Comparison of ENCODE assay signal across 13 cellular contexts in the genomic region with DNA sequence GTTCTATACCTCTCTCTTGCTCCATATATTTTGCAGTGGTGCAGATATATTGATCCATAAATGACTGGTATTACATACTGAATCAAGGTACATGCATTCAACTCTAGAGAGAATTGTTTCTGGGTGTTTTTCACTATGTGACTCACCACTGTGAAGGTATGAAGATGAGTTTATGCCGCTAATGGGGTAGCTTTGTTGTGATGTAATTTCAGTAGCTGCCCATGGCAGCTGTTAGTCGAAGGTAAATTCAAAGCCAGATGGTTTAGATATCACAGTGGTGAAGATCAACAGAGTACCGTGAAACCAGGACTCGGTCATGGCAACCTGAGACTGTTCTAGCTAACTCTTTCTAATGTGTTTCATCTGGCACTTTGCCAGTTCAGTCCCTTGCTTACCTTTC. TPM values are rescaled to one million over a fixed set of nuclear protein-coding genes. Genes with fewer than 3 reads are reported as not detected.
DNase-seq lines count a peak whose midpoint lies in the region; ATAC-seq lines count a peak whose summit lies in the region.
"Had no signal": no experiment of that assay in that cellular context is flagged by ENCODE, and none has a peak within 500 bp of the region (broad histone marks: within the 10 kb centered on the region; RNA-seq: fewer than 3 reads in every experiment).

No MANE protein-coding gene starts in this region.

- no peak overlapping the region for H4K8ac ChIP-seq in mesenchymal stem cell (ENCODE audit: low read length)

- no peak overlapping the region for H3K4me3 ChIP-seq in mesenchymal stem cell (ENCODE audit: insufficient read depth in 1 of 2, low read depth in 1 of 2, low read length in 2 of 2)

- intact Hi-C loops in posterior vena cava (cut with DNase I) = no loop called here

- H3K9me3 ChIP-seq in mesenchymal stem cell (ENCODE audit: control insufficient read depth, low read length) = no peaks in the 10 kb centered on the region

- no peak overlapping the region for H3K9ac ChIP-seq in mesenchymal stem cell (ENCODE audit: low read length)

- DNase-seq in activated naive CD4-positive, alpha-beta T cell treated with Interleukin-2 at 50 U/mL for 16 hours = peak; percentile 8
- DNase-seq in activated naive CD4-positive, alpha-beta T cell treated with anti-CD3 and anti-CD28 coated beads, Interleukin-2, amount 50 U/mL, for 16 hours = no peak
- DNase-seq in myocyte (ENCODE audit: low read depth) (peak; percentile 14), mesenchymal stem cell (no peak), posterior vena cava (ENCODE audit: low spot score) (no peak), SKM-1 (lab: John Stamatoyannopoulos, UW; ENCODE audit: unreplicated experiment) (no peak)
- DNase-seq: AML-193, cerebellar nuclear complex, H7, NCI-H510A, retina had no signal

- no peak overlapping the region for H3K23ac ChIP-seq in mesenchymal stem cell (ENCODE audit: low read length in 2 of 2)

- H2BK5ac ChIP-seq in mesenchymal stem cell (ENCODE audit: low read depth, low read length, poor library complexity, severe bottlenecking) = no peak overlapping the region

- H3K79me1 ChIP-seq in mesenchymal stem cell (replicated peaks; ENCODE audit: low read length, poor library complexity, severe bottlenecking) = peaks cover 8% of the 10 kb centered on the region

- H2BK12ac ChIP-seq in mesenchymal stem cell (ENCODE audit: low read length in 2 of 2) = no peak overlapping the region

- H2BK15ac ChIP-seq in mesenchymal stem cell (ENCODE audit: low read depth, poor library complexity, severe bottlenecking) = no peak overlapping the region

- H3K27ac ChIP-seq in mesenchymal stem cell (ENCODE audit: low read length, poor library complexity, severe bottlenecking) = no peak overlapping the region

- no peak overlapping the region for H3K18ac ChIP-seq in mesenchymal stem cell (ENCODE audit: low read depth in 1 of 2, low read length in 2 of 2)

- no peak overlapping the region for H4K91ac ChIP-seq in mesenchymal stem cell (ENCODE audit: low read length)

- no peak overlapping the region for H3K4ac ChIP-seq in mesenchymal stem cell (ENCODE audit: low read depth in 1 of 2, low read length in 2 of 2)

- no peak overlapping the region for H2BK120ac ChIP-seq in mesenchymal stem cell (ENCODE audit: low read depth, low read length)

- H3K4me2 ChIP-seq in mesenchymal stem cell (ENCODE audit: low read length, poor library complexity, severe bottlenecking) = no peak overlapping the region

- peaks cover 8% of the 10 kb centered on the region for H3K4me1 ChIP-seq in mesenchymal stem cell (ENCODE audit: control insufficient read depth, insufficient read depth, low read depth, low read length)

- no peak overlapping the region for H2AK5ac ChIP-seq in mesenchymal stem cell (ENCODE audit: low read length, severe bottlenecking)

- H3K27me3 ChIP-seq in mesenchymal stem cell (ENCODE audit: control insufficient read depth in 1 of 2, insufficient read depth in 1 of 2, low read length in 2 of 2) = no peaks in the 10 kb centered on the region

- peaks cover 0 to 7% of the 10 kb centered on the region in 2 experiments for H3K36me3 ChIP-seq in mesenchymal stem cell (ENCODE audit: control insufficient read depth in 1 of 2, insufficient read depth in 2 of 2, low read depth in 1 of 2, low read length in 2 of 2)

- 95% methylated on average over 1 of the region's 4 CpGs for WGBS in mesenchymal stem cell

- ATAC-seq in GM21576 (IDR thresholded peaks at IDR 0.05; ENCODE audit: unreplicated experiment) (peak; percentile 42), HG03565 (IDR thresholded peaks at IDR 0.05; ENCODE audit: unreplicated experiment) (peak; percentile 82)

- no peak overlapping the region for H2AFZ ChIP-seq in mesenchymal stem cell (ENCODE audit: low read depth, low read length)

- H3K14ac ChIP-seq in mesenchymal stem cell (ENCODE audit: low read length in 2 of 2) = no peak overlapping the region

RNA-seq across cellular contexts. Expression of a gene that starts 50.4 kb away (rescaled TPM):
- total RNA-seq in myocyte (31.4 and 35.7 TPM in 2 replicates), posterior vena cava (10 to 100 TPM; 44.7 to 56.5 TPM)
- polyA plus RNA-seq in myocyte (2012) = 32.0 TPM
- 15.1 TPM for polyA plus RNA-seq in mesenchymal stem cell (2013, experiment 1 of 2)
- 14.4 TPM for polyA plus RNA-seq in mesenchymal stem cell (2013, experiment 2 of 2)

RNA-seq across cellular contexts. Expression of a gene that starts 50.6 kb away (rescaled TPM):
- total RNA-seq in myocyte = 0.26 and 0.29 TPM in 2 replicates
- polyA plus RNA-seq in myocyte (2012) = 1.2 TPM
- 0.21 TPM for polyA plus RNA-seq in mesenchymal stem cell (2013, experiment 1 of 2)
- 0.10 TPM for polyA plus RNA-seq in mesenchymal stem cell (2013, experiment 2 of 2)
- total RNA-seq in posterior vena cava = under 1 TPM; 0.43 to 0.79 TPM

Comparison
In these comparisons a context has a peak if more than half of its experiments do, and no peak if none do; other contexts are left out.
1. DNase-seq: peak in activated naive CD4-positive, alpha-beta T cell treated with Interleukin-2 at 50 U/mL for 16 hours (single experiment) and myocyte (single experiment); none in activated naive CD4-positive, alpha-beta T cell treated with anti-CD3 and anti-CD28 coated beads, Interleukin-2, amount 50 U/mL, for 16 hours (single experiment), mesenchymal stem cell (single experiment), posterior vena cava (single experiment) and SKM-1 (single experiment).